In genomic region chr14:101405171-101405883, GRCh38 we compare ENCODE assay signal across 2 cellular contexts.
TF ChIP-seq lines count a peak whose summit lies in the region.

No MANE protein-coding gene starts in this region.

TF ChIP-seq in K562, 482 proteins besides CTCF, POLR2A, EP300 and RAD21 (continued from another document and continues in another):
- no peak for TF ChIP-seq HBP1 (CRISPR knock-in tag; IDR thresholded peaks at IDR 0.05)
- peak; percentile 53; the same call in 1 of the 2 replicates for TF ChIP-seq TOE1 (IDR thresholded peaks at IDR 0.05; ENCODE audit: borderline replicate concordance)
- no peak for TF ChIP-seq TOE1 (CRISPR knock-in tag; IDR thresholded peaks at IDR 0.05; ENCODE audit: borderline replicate concordance, low read depth)
- no peak for TF ChIP-seq TRIM25 (IDR thresholded peaks at IDR 0.05; ENCODE audit: borderline replicate concordance)
- TF ChIP-seq, protein P1, sequence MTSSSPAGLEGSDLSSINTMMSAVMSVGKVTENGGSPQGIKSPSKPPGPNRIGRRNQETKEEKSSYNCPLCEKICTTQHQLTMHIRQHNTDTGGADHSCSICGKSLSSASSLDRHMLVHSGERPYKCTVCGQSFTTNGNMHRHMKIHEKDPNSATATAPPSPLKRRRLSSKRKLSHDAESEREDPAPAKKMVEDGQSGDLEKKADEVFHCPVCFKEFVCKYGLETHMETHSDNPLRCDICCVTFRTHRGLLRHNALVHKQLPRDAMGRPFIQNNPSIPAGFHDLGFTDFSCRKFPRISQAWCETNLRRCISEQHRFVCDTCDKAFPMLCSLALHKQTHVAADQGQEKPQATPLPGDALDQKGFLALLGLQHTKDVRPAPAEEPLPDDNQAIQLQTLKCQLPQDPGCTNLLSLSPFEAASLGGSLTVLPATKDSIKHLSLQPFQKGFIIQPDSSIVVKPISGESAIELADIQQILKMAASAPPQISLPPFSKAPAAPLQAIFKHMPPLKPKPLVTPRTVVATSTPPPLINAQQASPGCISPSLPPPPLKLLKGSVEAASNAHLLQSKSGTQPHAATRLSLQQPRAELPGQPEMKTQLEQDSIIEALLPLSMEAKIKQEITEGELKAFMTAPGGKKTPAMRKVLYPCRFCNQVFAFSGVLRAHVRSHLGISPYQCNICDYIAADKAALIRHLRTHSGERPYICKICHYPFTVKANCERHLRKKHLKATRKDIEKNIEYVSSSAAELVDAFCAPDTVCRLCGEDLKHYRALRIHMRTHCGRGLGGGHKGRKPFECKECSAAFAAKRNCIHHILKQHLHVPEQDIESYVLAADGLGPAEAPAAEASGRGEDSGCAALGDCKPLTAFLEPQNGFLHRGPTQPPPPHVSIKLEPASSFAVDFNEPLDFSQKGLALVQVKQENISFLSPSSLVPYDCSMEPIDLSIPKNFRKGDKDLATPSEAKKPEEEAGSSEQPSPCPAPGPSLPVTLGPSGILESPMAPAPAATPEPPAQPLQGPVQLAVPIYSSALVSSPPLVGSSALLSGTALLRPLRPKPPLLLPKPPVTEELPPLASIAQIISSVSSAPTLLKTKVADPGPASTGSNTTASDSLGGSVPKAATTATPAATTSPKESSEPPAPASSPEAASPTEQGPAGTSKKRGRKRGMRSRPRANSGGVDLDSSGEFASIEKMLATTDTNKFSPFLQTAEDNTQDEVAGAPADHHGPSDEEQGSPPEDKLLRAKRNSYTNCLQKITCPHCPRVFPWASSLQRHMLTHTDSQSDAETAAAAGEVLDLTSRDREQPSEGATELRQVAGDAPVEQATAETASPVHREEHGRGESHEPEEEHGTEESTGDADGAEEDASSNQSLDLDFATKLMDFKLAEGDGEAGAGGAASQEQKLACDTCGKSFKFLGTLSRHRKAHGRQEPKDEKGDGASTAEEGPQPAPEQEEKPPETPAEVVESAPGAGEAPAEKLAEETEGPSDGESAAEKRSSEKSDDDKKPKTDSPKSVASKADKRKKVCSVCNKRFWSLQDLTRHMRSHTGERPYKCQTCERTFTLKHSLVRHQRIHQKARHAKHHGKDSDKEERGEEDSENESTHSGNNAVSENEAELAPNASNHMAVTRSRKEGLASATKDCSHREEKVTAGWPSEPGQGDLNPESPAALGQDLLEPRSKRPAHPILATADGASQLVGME (CRISPR knock-in tag; IDR thresholded peaks at IDR 0.05): no peak
- no peak for TF ChIP-seq ATF1 (CRISPR knock-in tag; IDR thresholded peaks at IDR 0.05)
- TF ChIP-seq ATF1 (tag; IDR thresholded peaks at IDR 0.05): no peak
- no peak for TF ChIP-seq SETDB1 (IDR thresholded peaks at IDR 0.05; ENCODE audit: low read length)
- TF ChIP-seq ZNF785 (CRISPR knock-in tag; IDR thresholded peaks at IDR 0.05): no peak
- TF ChIP-seq NFIC (IDR thresholded peaks at IDR 0.05): peak; percentile 49
- TF ChIP-seq ZNF175 (CRISPR knock-in tag; IDR thresholded peaks at IDR 0.05; ENCODE audit: low read depth): no peak

TF ChIP-seq in HepG2, 621 proteins besides CTCF, POLR2A, EP300 and RAD21 (continued from another document):
- TF ChIP-seq, protein P2, sequence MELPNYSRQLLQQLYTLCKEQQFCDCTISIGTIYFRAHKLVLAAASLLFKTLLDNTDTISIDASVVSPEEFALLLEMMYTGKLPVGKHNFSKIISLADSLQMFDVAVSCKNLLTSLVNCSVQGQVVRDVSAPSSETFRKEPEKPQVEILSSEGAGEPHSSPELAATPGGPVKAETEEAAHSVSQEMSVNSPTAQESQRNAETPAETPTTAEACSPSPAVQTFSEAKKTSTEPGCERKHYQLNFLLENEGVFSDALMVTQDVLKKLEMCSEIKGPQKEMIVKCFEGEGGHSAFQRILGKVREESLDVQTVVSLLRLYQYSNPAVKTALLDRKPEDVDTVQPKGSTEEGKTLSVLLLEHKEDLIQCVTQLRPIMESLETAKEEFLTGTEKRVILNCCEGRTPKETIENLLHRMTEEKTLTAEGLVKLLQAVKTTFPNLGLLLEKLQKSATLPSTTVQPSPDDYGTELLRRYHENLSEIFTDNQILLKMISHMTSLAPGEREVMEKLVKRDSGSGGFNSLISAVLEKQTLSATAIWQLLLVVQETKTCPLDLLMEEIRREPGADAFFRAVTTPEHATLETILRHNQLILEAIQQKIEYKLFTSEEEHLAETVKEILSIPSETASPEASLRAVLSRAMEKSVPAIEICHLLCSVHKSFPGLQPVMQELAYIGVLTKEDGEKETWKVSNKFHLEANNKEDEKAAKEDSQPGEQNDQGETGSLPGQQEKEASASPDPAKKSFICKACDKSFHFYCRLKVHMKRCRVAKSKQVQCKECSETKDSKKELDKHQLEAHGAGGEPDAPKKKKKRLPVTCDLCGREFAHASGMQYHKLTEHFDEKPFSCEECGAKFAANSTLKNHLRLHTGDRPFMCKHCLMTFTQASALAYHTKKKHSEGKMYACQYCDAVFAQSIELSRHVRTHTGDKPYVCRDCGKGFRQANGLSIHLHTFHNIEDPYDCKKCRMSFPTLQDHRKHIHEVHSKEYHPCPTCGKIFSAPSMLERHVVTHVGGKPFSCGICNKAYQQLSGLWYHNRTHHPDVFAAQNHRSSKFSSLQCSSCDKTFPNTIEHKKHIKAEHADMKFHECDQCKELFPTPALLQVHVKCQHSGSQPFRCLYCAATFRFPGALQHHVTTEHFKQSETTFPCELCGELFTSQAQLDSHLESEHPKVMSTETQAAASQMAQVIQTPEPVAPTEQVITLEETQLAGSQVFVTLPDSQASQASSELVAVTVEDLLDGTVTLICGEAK (IDR thresholded peaks at IDR 0.05): no peak
- TF ChIP-seq, protein P2 (CRISPR knock-in tag; IDR thresholded peaks at IDR 0.05): peak; percentile 97
- no peak for TF ChIP-seq MTA1 (CRISPR knock-in tag; IDR thresholded peaks at IDR 0.05; ENCODE audit: borderline replicate concordance)
- 0 out of 2 replicates have a peak, but pooled peaks have one; percentile 4 for TF ChIP-seq CEBPB (IDR thresholded peaks at IDR 0.05; ENCODE audit: borderline replicate concordance, low read depth, low read length)
- TF ChIP-seq ZNF552 (CRISPR knock-in tag; IDR thresholded peaks at IDR 0.05; ENCODE audit: borderline replicate concordance): no peak
- peak; percentile 49 for TF ChIP-seq USF2 (IDR thresholded peaks at IDR 0.05; ENCODE audit: low read depth, low read length)
- no peak; the same call in 1 of the 2 replicates for TF ChIP-seq USF2 (CRISPR knock-in tag; IDR thresholded peaks at IDR 0.05; ENCODE audit: borderline replicate concordance)
TF ChIP-seq in HepG2: peak in this region for 4.
